Comparison of ENCODE assay signal across 12 cellular contexts in the genomic region with DNA sequence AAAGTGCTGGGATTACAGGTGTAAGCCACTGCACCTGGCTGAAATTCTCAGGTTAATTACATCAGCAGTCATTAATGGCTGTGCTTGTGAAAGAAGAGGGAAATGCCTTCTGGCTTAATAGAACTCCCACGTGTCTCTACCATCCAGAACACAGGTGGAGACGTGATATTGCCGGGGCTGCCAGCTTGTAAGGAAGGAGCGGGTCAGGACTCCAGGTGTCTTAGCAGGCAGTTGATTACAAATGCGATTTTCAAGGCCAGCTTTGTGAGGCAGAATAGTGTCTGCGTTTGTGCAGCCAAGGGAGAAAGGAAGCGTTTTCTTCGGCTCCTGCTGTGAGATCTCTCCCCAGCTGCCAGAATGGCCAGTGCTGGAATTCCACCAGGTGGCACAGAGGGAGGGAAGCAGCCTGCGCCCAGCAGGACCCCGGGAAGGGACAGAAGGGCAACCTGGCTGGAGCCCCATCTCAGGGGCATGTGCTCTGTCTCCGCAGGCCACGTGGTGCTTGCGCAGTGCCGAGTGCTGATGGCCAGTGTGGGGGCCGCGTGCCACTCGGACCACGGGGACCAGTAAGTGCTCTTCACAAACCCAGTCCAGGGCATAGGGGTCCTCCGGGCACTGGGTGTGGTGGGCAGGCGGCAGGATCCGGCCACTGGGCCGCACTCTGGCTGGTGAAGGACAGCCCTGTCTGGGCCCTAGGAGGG. TPM values are rescaled to one million over a fixed set of nuclear protein-coding genes. Genes with fewer than 3 reads are reported as not detected.
DNase-seq lines count a peak whose midpoint lies in the region; ATAC-seq, FAIRE-seq and TF ChIP-seq lines count a peak whose summit lies in the region.
"Had no signal": no experiment of that assay in that cellular context is flagged by ENCODE, and none has a peak within 500 bp of the region (broad histone marks: within the 10 kb centered on the region; RNA-seq: fewer than 3 reads in every experiment).

No MANE protein-coding gene starts in this region.

- no peaks in the 10 kb centered on the region for H3K9me3 Mint-ChIP-seq in stimulated activated memory B cell treated with anti-CD40 and anti-IgM and Interleukin-4, amounts not matched to agents 10 μg/mL and 1 μg/mL and 100 μg/mL, for 72 hours
- H3K9me3 Mint-ChIP-seq in T-helper 2 cell treated with Interferon-gamma antibody and Interleukin-4, amounts not matched to agents 5 μg/mL and 100 μg/mL, for 36 hours = no peaks in the 10 kb centered on the region
- H3K9me3 Mint-ChIP-seq: effector memory CD8-positive, alpha-beta T cell had no signal

- H3K27ac Mint-ChIP-seq in stimulated activated memory B cell treated with anti-CD40 and anti-IgM and Interleukin-4, amounts not matched to agents 10 μg/mL and 1 μg/mL and 100 μg/mL, for 72 hours = peak overlapping the region; percentile 99
- H3K27ac Mint-ChIP-seq in T-helper 2 cell treated with Interferon-gamma antibody and Interleukin-4, amounts not matched to agents 5 μg/mL and 100 μg/mL, for 36 hours = no peak overlapping the region
- H3K27ac Mint-ChIP-seq: effector memory CD8-positive, alpha-beta T cell had no signal

- no peak overlapping the region for H3K4me3 Mint-ChIP-seq in stimulated activated memory B cell treated with anti-CD40 and anti-IgM and Interleukin-4, amounts not matched to agents 10 μg/mL and 1 μg/mL and 100 μg/mL, for 72 hours
- no peak overlapping the region for H3K4me3 Mint-ChIP-seq in T-helper 2 cell treated with Interferon-gamma antibody and Interleukin-4, amounts not matched to agents 5 μg/mL and 100 μg/mL, for 36 hours
- H3K4me3 Mint-ChIP-seq: effector memory CD8-positive, alpha-beta T cell had no signal

- no peaks in the 10 kb centered on the region for H3K27me3 Mint-ChIP-seq in stimulated activated memory B cell treated with anti-CD40 and anti-IgM and Interleukin-4, amounts not matched to agents 10 μg/mL and 1 μg/mL and 100 μg/mL, for 72 hours
- H3K27me3 Mint-ChIP-seq in T-helper 2 cell treated with Interferon-gamma antibody and Interleukin-4, amounts not matched to agents 5 μg/mL and 100 μg/mL, for 36 hours (ENCODE audit: low read depth) = no peaks in the 10 kb centered on the region
- H3K27me3 Mint-ChIP-seq: effector memory CD8-positive, alpha-beta T cell had no signal

- 90% methylated on average over 17 of the region's 22 CpGs for WGBS in esophagus muscularis mucosa

- no peak for TF ChIP-seq POLR2A in esophagus muscularis mucosa (IDR thresholded peaks at IDR 0.05; ENCODE audit: low read depth)
- no peak for TF ChIP-seq POLR2A in H54 (IDR thresholded peaks at IDR 0.05; ENCODE audit: low read depth, low read length)

- peak; percentile 61 for DNase-seq in activated effector memory CD4-positive, alpha-beta T cell treated with anti-CD3 and anti-CD28 coated beads, Interleukin-2, amount 50 U/mL, for 16 hours
- DNase-seq in activated effector memory CD4-positive, alpha-beta T cell treated with Interleukin-2 at 50 U/mL for 16 hours = no peak
- DNase-seq in NCI-H69 (lab: John Stamatoyannopoulos, UW) (peak; percentile 86), esophagus muscularis mucosa (ENCODE audit: extremely low spot score) (peak; percentile 74), H54 (ENCODE audit: insufficient read length, low spot score) (no peak), T-helper 9 cell (no peak)
- DNase-seq in T-helper 2 cell treated with Interferon-gamma antibody and Interleukin-4, amounts not matched to agents 5 μg/mL and 100 μg/mL, for 36 hours (ENCODE audit: low spot score) = no peak
- DNase-seq: effector memory CD8-positive, alpha-beta T cell; glutamatergic neuron; left ventricle myocardium inferior; occipital lobe had no signal

- peaks cover 8% of the 10 kb centered on the region for H3K36me3 Mint-ChIP-seq in stimulated activated memory B cell treated with anti-CD40 and anti-IgM and Interleukin-4, amounts not matched to agents 10 μg/mL and 1 μg/mL and 100 μg/mL, for 72 hours
- H3K36me3 Mint-ChIP-seq in T-helper 2 cell treated with Interferon-gamma antibody and Interleukin-4, amounts not matched to agents 5 μg/mL and 100 μg/mL, for 36 hours (ENCODE audit: low read depth) = peaks cover 14% of the 10 kb centered on the region

- ATAC-seq in stimulated activated memory B cell treated with anti-CD40 and anti-IgM and Interleukin-4, amounts not matched to agents 10 μg/mL and 1 μg/mL and 100 μg/mL, for 72 hours = no peak
- ATAC-seq: effector memory CD8-positive, alpha-beta T cell had no signal

- H3K36me3 ChIP-seq in esophagus muscularis mucosa = peaks cover 0 to 12% (median 7%) of the 10 kb centered on the region in 4 donors
- H3K36me3 ChIP-seq: left ventricle myocardium inferior had no signal

- no peak overlapping the region for H3K27ac ChIP-seq in esophagus muscularis mucosa (replicated peaks in 1 of 4)
- H3K27ac ChIP-seq: left ventricle myocardium inferior had no signal

- TF ChIP-seq CTCF in esophagus muscularis mucosa (IDR thresholded peaks at IDR 0.05) = no peak

- no peak for TF ChIP-seq EP300 in esophagus muscularis mucosa (IDR thresholded peaks at IDR 0.05)

- no peak for FAIRE-seq in H54 (lab: Jason Lieb, UNC)

- peaks cover 26% of the 10 kb centered on the region for H3K4me1 Mint-ChIP-seq in stimulated activated memory B cell treated with anti-CD40 and anti-IgM and Interleukin-4, amounts not matched to agents 10 μg/mL and 1 μg/mL and 100 μg/mL, for 72 hours
- no peaks in the 10 kb centered on the region for H3K4me1 Mint-ChIP-seq in T-helper 2 cell treated with Interferon-gamma antibody and Interleukin-4, amounts not matched to agents 5 μg/mL and 100 μg/mL, for 36 hours (ENCODE audit: low read depth)

- intact Hi-C loops in esophagus muscularis mucosa (cut with DNase I) = no loop called here

- H3K27me3 ChIP-seq in esophagus muscularis mucosa = no peaks in the 10 kb centered on the region

- no peaks in the 10 kb centered on the region for H3K4me1 ChIP-seq in esophagus muscularis mucosa

- H3K9me3 ChIP-seq in esophagus muscularis mucosa = no peaks in the 10 kb centered on the region
- H3K9me3 ChIP-seq: left ventricle myocardium inferior had no signal

- no peak overlapping the region for H3K4me3 ChIP-seq in esophagus muscularis mucosa
- H3K4me3 ChIP-seq: left ventricle myocardium inferior had no signal

RNA-seq across cellular contexts. Expression of gene ESPNL, which starts 3.7 kb away (rescaled TPM):
- 1 to 10 TPM in 1 of 4 donors, under 1 TPM in 2, not detected in 1; 0.78 to 1.3 (median 0.83) TPM for total RNA-seq in esophagus muscularis mucosa
- total RNA-seq: left ventricle myocardium inferior had no signal

RNA-seq across cellular contexts. Expression of gene SCLY, which starts 35.7 kb away (rescaled TPM):
- total RNA-seq in esophagus muscularis mucosa = 10 to 100 TPM in 3 of 4 donors, 1 to 10 TPM in 1; 9.8 to 17.9 (median 13.9) TPM

RNA-seq across cellular contexts. Expression of gene KLHL30, which starts 42.0 kb away (rescaled TPM):
- total RNA-seq in esophagus muscularis mucosa = 1 to 10 TPM; 1.2 to 8.0 (median 4.4) TPM

Comparison
In these comparisons a context has a peak if more than half of its experiments do, and no peak if none do; other contexts are left out.
1. DNase-seq: peak in activated effector memory CD4-positive, alpha-beta T cell treated with anti-CD3 and anti-CD28 coated beads, Interleukin-2, amount 50 U/mL, for 16 hours (single experiment), NCI-H69 (single experiment) and esophagus muscularis mucosa (single experiment); none in activated effector memory CD4-positive, alpha-beta T cell treated with Interleukin-2 at 50 U/mL for 16 hours (single experiment), H54 (single experiment), T-helper 2 cell treated with Interferon-gamma antibody and Interleukin-4, amounts not matched to agents 5 μg/mL and 100 μg/mL, for 36 hours (single experiment) and T-helper 9 cell (single experiment).